19 cellular contexts compared by ENCODE assay signal in the genomic region with DNA sequence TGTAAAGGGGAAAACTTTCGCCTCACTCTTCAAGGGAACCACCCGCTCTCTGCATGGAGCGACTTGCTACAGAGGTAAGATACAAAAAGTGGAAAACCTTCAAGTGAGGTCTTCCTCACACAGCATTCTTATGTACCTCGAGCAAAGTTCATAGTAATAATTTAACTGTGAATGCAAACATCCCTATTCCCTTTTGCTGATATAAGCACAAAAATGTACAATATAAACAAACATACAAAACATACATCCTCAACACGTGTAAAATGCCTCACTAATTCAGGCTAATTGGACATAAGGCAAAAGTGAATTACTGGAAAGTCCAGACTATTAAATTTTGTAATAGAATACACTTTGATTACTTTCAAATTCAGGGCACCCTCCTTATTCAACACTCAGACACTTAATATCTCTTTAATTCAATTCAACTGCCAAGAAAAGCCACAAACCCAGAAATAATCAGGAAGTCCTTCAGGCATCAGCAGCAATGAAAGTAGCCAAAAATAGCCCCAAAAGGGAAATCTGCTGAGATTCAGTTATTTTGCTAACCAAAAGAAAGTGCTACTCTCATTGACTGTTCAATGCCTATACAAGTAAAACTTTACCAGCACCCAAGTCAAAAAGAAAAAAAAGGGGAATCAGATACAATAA. TPM values are rescaled to one million over a fixed set of nuclear protein-coding genes. Genes with fewer than 3 reads are reported as not detected.
DNase-seq lines count a peak whose midpoint lies in the region; ATAC-seq, FAIRE-seq and TF ChIP-seq lines count a peak whose summit lies in the region.
"Had no signal": no experiment of that assay in that cellular context is flagged by ENCODE, and none has a peak within 500 bp of the region (broad histone marks: within the 10 kb centered on the region; RNA-seq: fewer than 3 reads in every experiment).

No MANE protein-coding gene starts in this region.

- no peaks in the 10 kb centered on the region for H3K36me3 ChIP-seq in MM.1S (replicated peaks; ENCODE audit: insufficient read depth, low read length)
- no peaks in the 10 kb centered on the region for H3K36me3 ChIP-seq in mesenchymal stem cell (ENCODE audit: control insufficient read depth in 1 of 2, insufficient read depth in 2 of 2, low read depth in 1 of 2, low read length in 2 of 2)
- no peaks in the 10 kb centered on the region for H3K36me3 ChIP-seq in pancreas
- H3K36me3 ChIP-seq: BE2C had no signal

- H3K4me2 ChIP-seq in MM.1S (ENCODE audit: low read depth, low read length): no peak overlapping the region
- no peak overlapping the region for H3K4me2 ChIP-seq in mesenchymal stem cell (ENCODE audit: low read length, poor library complexity, severe bottlenecking)

- H3K23ac ChIP-seq in mesenchymal stem cell (ENCODE audit: low read length in 2 of 2): no peak overlapping the region

- H2AFZ ChIP-seq in MM.1S (ENCODE audit: low read length) (no peak overlapping the region), mesenchymal stem cell (ENCODE audit: low read depth, low read length) (no peak overlapping the region)

- no peak overlapping the region for H4K8ac ChIP-seq in mesenchymal stem cell (ENCODE audit: low read length)

- H3F3A ChIP-seq in MM.1S (ENCODE audit: insufficient read depth, low read length): no peaks in the 10 kb centered on the region

- H3K9ac ChIP-seq in MM.1S (ENCODE audit: low read length) (no peak overlapping the region), mesenchymal stem cell (ENCODE audit: low read length) (peak overlapping the region; percentile 4)

- FAIRE-seq in pancreas (lab: Jason Lieb, UNC): no peak
- FAIRE-seq: GM12892 had no signal

- H3K79me2 ChIP-seq in MM.1S (ENCODE audit: low read length): no peaks in the 10 kb centered on the region

- H4K20me1 ChIP-seq in MM.1S (ENCODE audit: insufficient read depth, low read length): no peaks in the 10 kb centered on the region

- no peak overlapping the region for H3K14ac ChIP-seq in mesenchymal stem cell (ENCODE audit: low read length in 2 of 2)

- no peaks in the 10 kb centered on the region for H3K79me1 ChIP-seq in mesenchymal stem cell (replicated peaks; ENCODE audit: low read length, poor library complexity, severe bottlenecking)

- H2BK5ac ChIP-seq in mesenchymal stem cell (ENCODE audit: low read depth, low read length, poor library complexity, severe bottlenecking): no peak overlapping the region

- no peak overlapping the region for H3K4me3 ChIP-seq in MM.1S (ENCODE audit: low read length)
- no peak overlapping the region for H3K4me3 ChIP-seq in mesenchymal stem cell (ENCODE audit: insufficient read depth in 1 of 2, low read depth in 1 of 2, low read length in 2 of 2)
- no peak overlapping the region for H3K4me3 ChIP-seq in pancreas

- DNase-seq in DMS79 treated with DMSO at 0.1 percent for 48 hours (lab: John Stamatoyannopoulos, UW): peak; percentile 16
- DNase-seq in MM.1S: peak; percentile 34
- peak; percentile 33 for DNase-seq in mesenchymal stem cell
- no peak for DNase-seq in sciatic nerve (ENCODE audit: low spot score)
- DNase-seq in A172 (ENCODE audit: low spot score): no peak
- no peak for DNase-seq in NCI-H748 treated with DMSO at 0.1 percent for 48 hours (lab: John Stamatoyannopoulos, UW)
- DNase-seq in pancreas: no peak
- DNase-seq: BE2C; CD8-positive, alpha-beta memory T cell; GF-D8; Karpas-422; NCI-H187; NCI-H345; NCI-H526; T-helper 1 cell had no signal

- no peak overlapping the region for H4K91ac ChIP-seq in mesenchymal stem cell (ENCODE audit: low read length)

- H3K27ac ChIP-seq in MM.1S (ENCODE audit: low read length) (no peak overlapping the region), VCaP (peak overlapping the region; percentile 0; the same call in 1 of the 2 replicates), mesenchymal stem cell (ENCODE audit: low read length, poor library complexity, severe bottlenecking) (no peak overlapping the region), pancreas (no peak overlapping the region)

- ATAC-seq in sciatic nerve (no peak), pancreas (no peak)

- no peaks in the 10 kb centered on the region for H3K9me2 ChIP-seq in MM.1S (replicated peaks; ENCODE audit: insufficient read depth, low read length)

- peaks cover 51% of the 10 kb centered on the region for H3K27me3 ChIP-seq in MM.1S (replicated peaks; ENCODE audit: insufficient read depth, low read length)
- H3K27me3 ChIP-seq in mesenchymal stem cell (ENCODE audit: control insufficient read depth in 1 of 2, insufficient read depth in 1 of 2, low read length in 2 of 2): peaks cover 52 to 62% of the 10 kb centered on the region in 2 experiments
- H3K27me3 ChIP-seq in pancreas: peaks cover 0 to 6% (median 1%) of the 10 kb centered on the region in 4 donors

- no peak overlapping the region for H2BK120ac ChIP-seq in mesenchymal stem cell (ENCODE audit: low read depth, low read length)

- H2AK5ac ChIP-seq in mesenchymal stem cell (ENCODE audit: low read length, severe bottlenecking): no peak overlapping the region

- intact Hi-C loops in sciatic nerve (cut with DNase I) (no loop called here), pancreas (cut with DNase I) (no loop called here)

- H3K4me1 ChIP-seq in MM.1S (ENCODE audit: low read length) (peaks cover 16% of the 10 kb centered on the region), mesenchymal stem cell (ENCODE audit: control insufficient read depth, insufficient read depth, low read depth, low read length) (peaks cover 9% of the 10 kb centered on the region), pancreas (peaks cover 0 to 5% (median 5%) of the 10 kb centered on the region in 3 donors)
- H3K4me1 ChIP-seq: BE2C had no signal

- no peaks in the 10 kb centered on the region for H3K9me3 ChIP-seq in MM.1S (replicated peaks; ENCODE audit: insufficient read depth, low read length)
- no peaks in the 10 kb centered on the region for H3K9me3 ChIP-seq in mesenchymal stem cell (ENCODE audit: control insufficient read depth, low read length)
- no peaks in the 10 kb centered on the region for H3K9me3 ChIP-seq in pancreas
- H3K9me3 ChIP-seq: BE2C had no signal

- H3K4ac ChIP-seq in mesenchymal stem cell (ENCODE audit: low read depth in 1 of 2, low read length in 2 of 2): no peak overlapping the region

- WGBS in mesenchymal stem cell: 35% methylated on average over 5 of the region's 5 CpGs
- WGBS in pancreas, 2 donors: 36 to 39% methylated on average over 5 of the region's 5 CpGs

- TF ChIP-seq CTCF in MM.1S (IDR thresholded peaks at IDR 0.05; ENCODE audit: low read length): no peak
- no peak for TF ChIP-seq CTCF in VCaP (conservative IDR thresholded peaks at IDR 0.05)
- no peak for TF ChIP-seq CTCF in pancreas (IDR thresholded peaks at IDR 0.05)

- H2BK12ac ChIP-seq in mesenchymal stem cell (ENCODE audit: low read length in 2 of 2): no peak overlapping the region

- no peak overlapping the region for H3K18ac ChIP-seq in mesenchymal stem cell (ENCODE audit: low read depth in 1 of 2, low read length in 2 of 2)

- H2BK15ac ChIP-seq in mesenchymal stem cell (ENCODE audit: low read depth, poor library complexity, severe bottlenecking): no peak overlapping the region

RNA-seq across cellular contexts. Expression of a gene that starts 15.2 kb away (rescaled TPM):
- not detected for polyA plus RNA-seq in mesenchymal stem cell (2013, experiment 1 of 2)
- polyA plus RNA-seq in mesenchymal stem cell (2013, experiment 2 of 2): not detected
- total RNA-seq in sciatic nerve (0.22 TPM), pancreas (not detected)
- not detected in 2 replicates for total RNA-seq in A172 (2014; rRNA removed; shearing (Covaris generic))
- polyA plus RNA-seq in pancreas: under 1 TPM in 1 of 2 donors, not detected in 1; 0.11 TPM
- total RNA-seq: CD8-positive, alpha-beta memory T cell; H4 had no signal
- polyA plus RNA-seq: AG04450; CD8-positive, alpha-beta memory T cell had no signal

Comparison
In these comparisons a context has a peak if more than half of its experiments do, and no peak if none do; other contexts are left out.
1. DNase-seq: peak in DMS79 treated with DMSO at 0.1 percent for 48 hours (single experiment), MM.1S (single experiment) and mesenchymal stem cell (single experiment); none in sciatic nerve (single experiment), A172 (single experiment), NCI-H748 treated with DMSO at 0.1 percent for 48 hours (single experiment) and pancreas (0 of 6).